ENCODE assay signal across 23 cellular contexts in genomic region chr3:37484884-37485559, GRCh38. TPM values are rescaled to one million over a fixed set of nuclear protein-coding genes. Genes with fewer than 3 reads are reported as not detected.
DNase-seq lines count a peak whose midpoint lies in the region; ATAC-seq and TF ChIP-seq lines count a peak whose summit lies in the region.
"Had no signal": no experiment of that assay in that cellular context is flagged by ENCODE, and none has a peak within 500 bp of the region (broad histone marks: within the 10 kb centered on the region; RNA-seq: fewer than 3 reads in every experiment).

No MANE protein-coding gene starts in this region.

- H3K36me3 Mint-ChIP-seq in endothelial cell (ENCODE audit: low read depth, unreplicated experiment) = peaks cover 81% of the 10 kb centered on the region
- peaks cover 76% of the 10 kb centered on the region for H3K36me3 Mint-ChIP-seq in endodermal cell (ENCODE audit: low read depth)
- H3K36me3 Mint-ChIP-seq: CD4-positive, alpha-beta memory T cell had no signal

- no peaks in the 10 kb centered on the region for H3K9me3 Mint-ChIP-seq in endothelial cell (ENCODE audit: unreplicated experiment)
- no peaks in the 10 kb centered on the region for H3K9me3 Mint-ChIP-seq in endodermal cell

- H3K27ac ChIP-seq in left lung = no peak overlapping the region
- no peak overlapping the region for H3K27ac ChIP-seq in endodermal cell (ENCODE audit: low read depth, low read length)
- H3K27ac ChIP-seq: GM23248, KMS-11 had no signal

- no peak for DNase-seq in Right ventricle myocardium inferior (ENCODE audit: missing footprints)
- DNase-seq in cardiac septum (ENCODE audit: low spot score) = no peak
- no peak for DNase-seq in endothelial cell (ENCODE audit: low spot score)
- DNase-seq in left lung = no peak
- DNase-seq in MG63 = no peak
- no peak for DNase-seq in endodermal cell
- no peak for DNase-seq in medulla oblongata (ENCODE audit: extremely low spot score)
- DNase-seq: CD4-positive, alpha-beta memory T cell; COR-L47; DMS53; GM23248; H7; IMR-90; NCI-H1105; NCI-H146; NCI-H1930; NCI-H2227 treated with DMSO at 0.1 percent for 48 hours; NCI-H526 treated with DMSO at 0.1 percent for 48 hours; RPMI8226; SHP77 treated with DMSO at 0.1 percent for 48 hours had no signal

- peak; percentile 48 for ATAC-seq in Right ventricle myocardium inferior
- ATAC-seq in left lung = peak; percentile 48

- WGBS in endodermal cell (ENCODE audit: insufficient coverage in 1 of 2, insufficient read length in 1 of 2), 2 experiments = 88 to 96% methylated on average over 4 to 10 of the region's 10 CpGs

- H3K4me3 ChIP-seq in left lung (no peak overlapping the region), MG63 (no peak overlapping the region), endodermal cell (ENCODE audit: low read length) (no peak overlapping the region)
- H3K4me3 ChIP-seq: GM23248 had no signal

- intact Hi-C loops in Right ventricle myocardium inferior (cut with DNase I) (loop anchor here (2.0 kb wide), 1 partner anchor 28 kb away; no protein-coding TSS in a partner anchor), cardiac septum (cut with DNase I) (no loop called here), left lung (cut with DNase I) (no loop called here)

- H3K4me1 ChIP-seq in left lung (no peaks in the 10 kb centered on the region), endodermal cell (ENCODE audit: control insufficient read depth, insufficient read depth, low read length) (no peaks in the 10 kb centered on the region)

- H3K4me1 Mint-ChIP-seq in endothelial cell (ENCODE audit: unreplicated experiment) = peaks cover 41% of the 10 kb centered on the region
- no peaks in the 10 kb centered on the region for H3K4me1 Mint-ChIP-seq in endodermal cell
- H3K4me1 Mint-ChIP-seq: CD4-positive, alpha-beta memory T cell had no signal

- H3K9me3 ChIP-seq in left lung (no peaks in the 10 kb centered on the region), MG63 (no peaks in the 10 kb centered on the region), endodermal cell (ENCODE audit: control insufficient read depth, low read length) (peaks cover 12% of the 10 kb centered on the region)

- H3K4me3 Mint-ChIP-seq in endothelial cell (ENCODE audit: unreplicated experiment) (peak overlapping the region; percentile 60), endodermal cell (no peak overlapping the region)
- H3K4me3 Mint-ChIP-seq: CD4-positive, alpha-beta memory T cell had no signal

- H3K36me3 ChIP-seq in left lung = peaks cover 0 to 13% of the 10 kb centered on the region in 2 donors
- no peaks in the 10 kb centered on the region for H3K36me3 ChIP-seq in MG63
- H3K36me3 ChIP-seq in endodermal cell (ENCODE audit: control insufficient read depth, insufficient read depth, low read length) = peaks cover 27% of the 10 kb centered on the region

- H3K9ac ChIP-seq in endodermal cell (ENCODE audit: extremely low read depth, low read length, poor library complexity, severe bottlenecking) = no peak overlapping the region
- H3K9ac ChIP-seq: GM23248, KMS-11 had no signal

- H3K27me3 ChIP-seq in left lung (no peaks in the 10 kb centered on the region), MG63 (no peaks in the 10 kb centered on the region), endodermal cell (ENCODE audit: control insufficient read depth, insufficient read depth, low read length, poor library complexity, severe bottlenecking) (no peaks in the 10 kb centered on the region)

- TF ChIP-seq CTCF in endothelial cell (IDR thresholded peaks at IDR 0.05; ENCODE audit: unreplicated experiment) = no peak
- no peak for TF ChIP-seq CTCF in left lung (IDR thresholded peaks at IDR 0.05)
- no peak for TF ChIP-seq CTCF in endodermal cell (conservative IDR thresholded peaks at IDR 0.05)

- H3K27ac Mint-ChIP-seq in endothelial cell (ENCODE audit: unreplicated experiment) (peak overlapping the region; percentile 67), endodermal cell (no peak overlapping the region)
- H3K27ac Mint-ChIP-seq: CD4-positive, alpha-beta memory T cell had no signal

- H3K27me3 Mint-ChIP-seq in endothelial cell (ENCODE audit: unreplicated experiment) (peaks cover 6% of the 10 kb centered on the region), endodermal cell (ENCODE audit: insufficient read depth) (no peaks in the 10 kb centered on the region)

RNA-seq across cellular contexts. Expression of gene ITGA9, which starts 33.1 kb away (rescaled TPM):
- 49.9 TPM for total RNA-seq in Right ventricle myocardium inferior
- total RNA-seq in cardiac septum = 85.0 TPM
- total RNA-seq in endothelial cell (ENCODE audit: unreplicated experiment) = 212 TPM
- total RNA-seq in left lung = 10 to 100 TPM; 22.8 to 40.5 TPM
- total RNA-seq in MG63 (2014; rRNA removed; shearing (Covaris generic); ENCODE audit: low replicate concordance) = 0.07 TPM in 1 of 2 replicates, not detected in the other
- 10 to 100 TPM; 85.8 to 90.7 TPM for total RNA-seq in endodermal cell
- polyA plus RNA-seq in endodermal cell (2013, experiment 1 of 2) = 5.6 TPM
- polyA plus RNA-seq in endodermal cell (2013, experiment 2 of 2) = 8.2 TPM
- total RNA-seq: A172 had no signal
- polyA plus RNA-seq: BJ; CD4-positive, alpha-beta memory T cell; GM23248; IMR-90 had no signal

Comparison
In these comparisons a context has a peak if more than half of its experiments do, and no peak if none do; other contexts are left out.
1. RNA of gene ITGA9, which starts 33.1 kb away (total RNA-seq): 212 TPM in endothelial cell (single experiment), 85.8 to 90.7 TPM in endodermal cell, 85.0 TPM in cardiac septum (single experiment), 49.9 TPM in Right ventricle myocardium inferior (single experiment) and 22.8 to 40.5 TPM in left lung; 0.07 TPM in MG63; every median in the first group is over 10 times any median in the second.